ENCODE assay signal across 24 cellular contexts in the genomic region with DNA sequence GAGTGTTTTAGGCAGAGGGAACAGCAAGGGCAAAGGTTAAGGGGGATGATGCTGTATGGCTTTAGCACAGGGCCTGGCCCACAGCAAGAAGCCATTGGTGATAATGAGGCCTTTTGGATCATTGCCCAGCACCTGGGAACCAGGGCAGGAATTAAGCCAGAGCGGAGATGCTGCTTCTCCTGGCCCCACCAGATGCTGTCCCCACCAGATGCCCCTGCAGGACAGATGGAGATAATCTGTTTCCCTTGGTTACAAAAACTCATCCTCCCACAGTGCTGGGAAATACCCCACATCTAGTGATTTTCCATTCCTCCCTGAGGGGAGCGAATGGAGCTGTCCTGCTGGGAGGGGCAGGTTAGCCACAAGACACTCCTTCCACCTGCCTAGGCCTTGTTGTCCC. TPM values are rescaled to one million over a fixed set of nuclear protein-coding genes. Genes with fewer than 3 reads are reported as not detected.
DNase-seq lines count a peak whose midpoint lies in the region; ATAC-seq and TF ChIP-seq lines count a peak whose summit lies in the region.
"Had no signal": no experiment of that assay in that cellular context is flagged by ENCODE, and none has a peak within 500 bp of the region (broad histone marks: within the 10 kb centered on the region; RNA-seq: fewer than 3 reads in every experiment).

No MANE protein-coding gene starts in this region.

- POLR2A ChIA-PET in Panc1 (lab: Charles Lee), result no interaction called here

- ATAC-seq in Panc1, result peak; percentile 21
- no peak for ATAC-seq in sciatic nerve
- ATAC-seq: left lobe of liver; PC-3; stimulated activated naive B cell treated with anti-CD40 and anti-IgM and Interleukin-4, amounts not matched to agents 10 μg/mL and 1 μg/mL and 100 μg/mL, for 72 hours had no signal

- no peaks in the 10 kb centered on the region for H3K9me3 Mint-ChIP-seq in activated T-cell treated with anti-CD3 and anti-CD28 coated beads, Interleukin-2, amount 50 U/mL, for 24 hours
- H3K9me3 Mint-ChIP-seq: activated CD4-positive, alpha-beta T cell treated with anti-CD3 and anti-CD28 coated beads, Interleukin-2, amount 10 ng/mL, durations not matched to agents 7 days and 5 days; activated naive CD4-positive, alpha-beta T cell treated with anti-CD3 and anti-CD28 coated beads for 36 hours; H9; stimulated activated naive B cell treated with anti-CD40 and anti-IgM and Interleukin-4, amounts not matched to agents 10 μg/mL and 1 μg/mL and 100 μg/mL, for 72 hours; type B pancreatic cell had no signal

- H3K4me3 Mint-ChIP-seq in activated T-cell treated with anti-CD3 and anti-CD28 coated beads, Interleukin-2, amount 50 U/mL, for 24 hours, result no peak overlapping the region
- H3K4me3 Mint-ChIP-seq: activated CD4-positive, alpha-beta T cell treated with anti-CD3 and anti-CD28 coated beads, Interleukin-2, amount 10 ng/mL, durations not matched to agents 7 days and 5 days; activated naive CD4-positive, alpha-beta T cell treated with anti-CD3 and anti-CD28 coated beads for 36 hours; H9; stimulated activated naive B cell treated with anti-CD40 and anti-IgM and Interleukin-4, amounts not matched to agents 10 μg/mL and 1 μg/mL and 100 μg/mL, for 72 hours; type B pancreatic cell had no signal

- H3K9me3 ChIP-seq in Panc1 (ENCODE audit: control insufficient read depth, insufficient read depth, low read depth, low read length), result no peaks in the 10 kb centered on the region
- H3K9me3 ChIP-seq: colonic mucosa had no signal

- no peaks in the 10 kb centered on the region for H3K36me3 Mint-ChIP-seq in activated T-cell treated with anti-CD3 and anti-CD28 coated beads, Interleukin-2, amount 50 U/mL, for 24 hours (ENCODE audit: low read depth)
- H3K36me3 Mint-ChIP-seq: stimulated activated naive B cell treated with anti-CD40 and anti-IgM and Interleukin-4, amounts not matched to agents 10 μg/mL and 1 μg/mL and 100 μg/mL, for 72 hours; type B pancreatic cell had no signal

- DNase-seq in DMS79 treated with DMSO at 0.1 percent for 48 hours (lab: John Stamatoyannopoulos, UW) (peak; percentile 11), DMS79 (lab: John Stamatoyannopoulos, UW) (no peak), NCI-H2171 (lab: John Stamatoyannopoulos, UW) (peak; percentile 81), Panc1 (ENCODE audit: low read depth, low spot score) (no peak), left kidney (ENCODE audit: low read depth, low spot score) (peak; percentile 37), sciatic nerve (ENCODE audit: low spot score) (no peak)
- no peak for DNase-seq in activated T-cell treated with anti-CD3 and anti-CD28 coated beads, Interleukin-2, amount 50 U/mL, for 24 hours
- DNase-seq in effector CD8-positive, alpha-beta T cell (lab: John Stamatoyannopoulos, UW), result no peak
- DNase-seq: activated CD4-positive, alpha-beta T cell treated with anti-CD3 and anti-CD28 coated beads, Interleukin-2, amount 10 ng/mL, durations not matched to agents 7 days and 5 days; activated naive CD4-positive, alpha-beta T cell treated with anti-CD3 and anti-CD28 coated beads for 36 hours; colonic mucosa; foreskin fibroblast; H9; Kasumi-1; NCI-H2107; PC-3; retina; stimulated activated naive B cell treated with anti-CD40 and anti-IgM and Interleukin-4, amounts not matched to agents 10 μg/mL and 1 μg/mL and 100 μg/mL, for 72 hours; SW 1271 had no signal

- in situ Hi-C loops in Panc1 (cut with HindIII; ENCODE audit: low pct_unique_long_range_greater_than_20kb, low sequenced_read_pairs), result no loop called here

- H3K27me3 ChIP-seq in Panc1 (ENCODE audit: control insufficient read depth, insufficient read depth, low read length), result no peaks in the 10 kb centered on the region
- H3K27me3 ChIP-seq: colonic mucosa had no signal

- intact Hi-C loops in Panc1 (cut with micrococcal nuclease; ENCODE audit: unreplicated experiment) (no loop called here), sciatic nerve (cut with DNase I) (no loop called here)

- no peak for TF ChIP-seq CTCF in Panc1 (IDR thresholded peaks at IDR 0.05)

- H3K27ac Mint-ChIP-seq in activated T-cell treated with anti-CD3 and anti-CD28 coated beads, Interleukin-2, amount 50 U/mL, for 24 hours, result no peak overlapping the region
- H3K27ac Mint-ChIP-seq: activated CD4-positive, alpha-beta T cell treated with anti-CD3 and anti-CD28 coated beads, Interleukin-2, amount 10 ng/mL, durations not matched to agents 7 days and 5 days; activated naive CD4-positive, alpha-beta T cell treated with anti-CD3 and anti-CD28 coated beads for 36 hours; H9; stimulated activated naive B cell treated with anti-CD40 and anti-IgM and Interleukin-4, amounts not matched to agents 10 μg/mL and 1 μg/mL and 100 μg/mL, for 72 hours; type B pancreatic cell had no signal

- no peaks in the 10 kb centered on the region for H3K27me3 Mint-ChIP-seq in activated T-cell treated with anti-CD3 and anti-CD28 coated beads, Interleukin-2, amount 50 U/mL, for 24 hours
- H3K27me3 Mint-ChIP-seq: type B pancreatic cell had no signal

- CTCF ChIA-PET in Panc1 (lab: Charles Lee), result interaction anchor here (1.1 kb wide), 1 partner anchor 16 kb away, joined by 3 read pairs; no protein-coding TSS in a partner anchor

- H3K4me1 ChIP-seq in Panc1 (ENCODE audit: control insufficient read depth, insufficient read depth, low read length), result peaks cover 3% of the 10 kb centered on the region
- H3K4me1 ChIP-seq: colonic mucosa had no signal

- no peak overlapping the region for H3K27ac ChIP-seq in Panc1 (ENCODE audit: low read length)
- H3K27ac ChIP-seq: 22Rv1, C4-2B, colonic mucosa had no signal

- H3K4me1 Mint-ChIP-seq in activated T-cell treated with anti-CD3 and anti-CD28 coated beads, Interleukin-2, amount 50 U/mL, for 24 hours (ENCODE audit: low read depth), result no peaks in the 10 kb centered on the region
- H3K4me1 Mint-ChIP-seq: activated CD4-positive, alpha-beta T cell treated with anti-CD3 and anti-CD28 coated beads, Interleukin-2, amount 10 ng/mL, durations not matched to agents 7 days and 5 days; stimulated activated naive B cell treated with anti-CD40 and anti-IgM and Interleukin-4, amounts not matched to agents 10 μg/mL and 1 μg/mL and 100 μg/mL, for 72 hours had no signal

- no TSS peak for BruUV-seq in Panc1 (replicated peaks; lab: Mats Ljungman, UMichigan)

- no peak overlapping the region for H3K4me3 ChIP-seq in Panc1 (ENCODE audit: low read depth in 2 of 2, low read length in 2 of 2)
- H3K4me3 ChIP-seq: colonic mucosa had no signal

- H3K36me3 ChIP-seq in Panc1 (ENCODE audit: control insufficient read depth, insufficient read depth, low read length), result no peaks in the 10 kb centered on the region
- H3K36me3 ChIP-seq: colonic mucosa had no signal

RNA-seq across cellular contexts. Expression of gene OPRD1, which starts 18.8 kb away (rescaled TPM):
- total RNA-seq in Panc1 (2021; ENCODE audit: unreplicated experiment) (5.4 TPM), sciatic nerve (not detected)
- polyA plus RNA-seq in Panc1 (2012; ENCODE audit: insufficient read length), result 2.3 TPM
- total RNA-seq: activated CD4-positive, alpha-beta T cell treated with anti-CD3 and anti-CD28 coated beads, Interleukin-2, amount 10 ng/mL, durations not matched to agents 7 days and 5 days; activated naive CD4-positive, alpha-beta T cell treated with anti-CD3 and anti-CD28 coated beads for 36 hours; left lobe of liver; mononuclear cell; PC-3 had no signal

Comparison
In these comparisons a context has a peak if more than half of its experiments do, and no peak if none do; other contexts are left out.
1. DNase-seq: peak in DMS79 treated with DMSO at 0.1 percent for 48 hours (single experiment), NCI-H2171 (single experiment) and left kidney (single experiment); none in DMS79 (single experiment), Panc1 (single experiment), activated T-cell treated with anti-CD3 and anti-CD28 coated beads, Interleukin-2, amount 50 U/mL, for 24 hours (single experiment), effector CD8-positive, alpha-beta T cell (single experiment) and sciatic nerve (single experiment).